In genomic region chr3:71649757-71650156, GRCh38 we compare ENCODE assay signal across 17 cellular contexts.
A peak's percentile ranks its signal among the peaks of the same experiment; 100 is the strongest.
DNase-seq lines count a peak whose midpoint lies in the region; ATAC-seq and TF ChIP-seq lines count a peak whose summit lies in the region.
"Had no signal": no experiment of that assay in that cellular context is flagged by ENCODE, and none has a peak within 500 bp of the region (broad histone marks: within the 10 kb centered on the region; RNA-seq: fewer than 3 reads in every experiment).

No MANE protein-coding gene starts in this region.

- no peaks in the 10 kb centered on the region for H3F3A ChIP-seq in PC-9 (ENCODE audit: insufficient read depth, low read depth)

- H3K27me3 ChIP-seq in Karpas-422 (ENCODE audit: low read length) (no peaks in the 10 kb centered on the region), trophoblast cell (ENCODE audit: insufficient read depth, low read length) (no peaks in the 10 kb centered on the region), PC-9 (ENCODE audit: insufficient read depth, low read depth) (peaks cover 3% of the 10 kb centered on the region; the same call in 1 of the 2 replicates)
- H3K27me3 ChIP-seq: BE2C had no signal

- CTCF ChIA-PET in PC-9 (lab: Charles Lee), result no interaction called here

- H3K18ac ChIP-seq in trophoblast cell (ENCODE audit: low read length), result no peak overlapping the region

- H2BK5ac ChIP-seq in trophoblast cell (ENCODE audit: low read depth, low read length, poor library complexity), result no peak overlapping the region

- H3K4me2 ChIP-seq in Karpas-422 (ENCODE audit: low read depth, low read length, poor library complexity, severe bottlenecking) (no peak overlapping the region), trophoblast cell (ENCODE audit: low read length) (no peak overlapping the region), PC-9 (no peak overlapping the region)

- H2AK5ac ChIP-seq in trophoblast cell (ENCODE audit: low read length), result no peak overlapping the region

- no CpG with 5 or more reads among the region's 6 CpGs for WGBS in trophoblast cell (ENCODE audit: extremely low coverage, insufficient coverage, insufficient read length)

- no peak overlapping the region for H3K9ac ChIP-seq in Karpas-422 (ENCODE audit: low read length)
- H3K9ac ChIP-seq in trophoblast cell (ENCODE audit: low read length), result no peak overlapping the region

- POLR2A ChIA-PET in PC-9 (lab: Charles Lee; ENCODE audit: unreplicated experiment), result no interaction called here

- H3K4me3 ChIP-seq in Karpas-422 (ENCODE audit: low read length), result no peak overlapping the region
- no peak overlapping the region for H3K4me3 ChIP-seq in trophoblast cell (ENCODE audit: low read depth, low read length)
- H3K4me3 ChIP-seq in PC-9, result no peak overlapping the region
- H3K4me3 ChIP-seq: GM12878 had no signal

- H3K4ac ChIP-seq in trophoblast cell (ENCODE audit: low read depth, low read length), result no peak overlapping the region

- H2AFZ ChIP-seq in Karpas-422 (ENCODE audit: low read length) (no peak overlapping the region), trophoblast cell (ENCODE audit: insufficient read depth, low read length, poor library complexity) (no peak overlapping the region), PC-9 (no peak overlapping the region)

- no peaks in the 10 kb centered on the region for H3K9me3 ChIP-seq in Karpas-422 (ENCODE audit: low read length)
- no peaks in the 10 kb centered on the region for H3K9me3 ChIP-seq in trophoblast cell (ENCODE audit: insufficient read depth, low read depth, low read length)
- no peaks in the 10 kb centered on the region for H3K9me3 ChIP-seq in PC-9 (ENCODE audit: insufficient read depth, low read depth)
- H3K9me3 ChIP-seq: BE2C had no signal

- intact Hi-C loops in PC-9 (cut with micrococcal nuclease; ENCODE audit: unreplicated experiment), result loop anchor here (5.0 kb wide), 2 partner anchors 1117 to 1587 kb away; no protein-coding TSS in a partner anchor

- H4K91ac ChIP-seq in trophoblast cell (ENCODE audit: low read depth, low read length), result no peak overlapping the region

- H2BK120ac ChIP-seq in trophoblast cell (ENCODE audit: insufficient read depth, low read length, poor library complexity), result no peak overlapping the region

- no peaks in the 10 kb centered on the region for H3K79me1 ChIP-seq in trophoblast cell (ENCODE audit: low read length)

- H3K9me2 ChIP-seq in Karpas-422 (replicated peaks; ENCODE audit: insufficient read depth, low read length), result no peaks in the 10 kb centered on the region
- H3K9me2 ChIP-seq in PC-9 (ENCODE audit: insufficient read depth), result no peaks in the 10 kb centered on the region

- H2BK12ac ChIP-seq in trophoblast cell (ENCODE audit: low read length), result no peak overlapping the region

- H3K14ac ChIP-seq in trophoblast cell (ENCODE audit: low read length), result no peak overlapping the region

- no TSS peak for BruUV-seq in PC-9 (replicated peaks; lab: Mats Ljungman, UMichigan)

- no peak for TF ChIP-seq CTCF in PC-9 (conservative IDR thresholded peaks at IDR 0.05)

- no peaks in the 10 kb centered on the region for H3K79me2 ChIP-seq in Karpas-422 (ENCODE audit: low read length)
- H3K79me2 ChIP-seq in trophoblast cell (ENCODE audit: control insufficient read depth, insufficient read depth, low read length, poor library complexity), result no peaks in the 10 kb centered on the region
- no peaks in the 10 kb centered on the region for H3K79me2 ChIP-seq in PC-9 (ENCODE audit: low read depth)

- H3K36me3 ChIP-seq in Karpas-422 (ENCODE audit: insufficient read depth, low read length), result no peaks in the 10 kb centered on the region
- no peaks in the 10 kb centered on the region for H3K36me3 ChIP-seq in trophoblast cell (ENCODE audit: control insufficient read depth in 1 of 2, insufficient read depth in 2 of 2, low read length in 2 of 2)
- no peaks in the 10 kb centered on the region for H3K36me3 ChIP-seq in PC-9 (ENCODE audit: low read depth)
- H3K36me3 ChIP-seq: BE2C had no signal

- DNase-seq in HT-29 (ENCODE audit: low spot score) (peak; percentile 12), Karpas-422 (peak; percentile 34), left lobe of liver (ENCODE audit: low spot score) (no peak), trophoblast cell (peak; percentile 25 to 48), PC-9 (no peak)
- DNase-seq in stimulated activated CD8-positive, alpha-beta memory T cell treated with anti-CD3 and anti-CD28 coated beads, Interleukin-4, amount 100 ng/mL, for 48 hours, result no peak
- DNase-seq: ACHN; BE2C; C1 segment of cervical spinal cord; CD4-positive, CD25-positive, alpha-beta regulatory T cell; CD8-positive, alpha-beta memory T cell; COR-L47; DMS 273 treated with DMSO at 0.1 percent for 48 hours; DMS79 treated with DMSO at 0.1 percent for 48 hours; H9 had no signal

- ATAC-seq in left lobe of liver, result peak; percentile 40
- ATAC-seq in GM19463 (IDR thresholded peaks at IDR 0.05; ENCODE audit: unreplicated experiment), result no peak
- ATAC-seq: GM12878 had no signal

- H3K27ac ChIP-seq in Karpas-422 (ENCODE audit: low read length) (no peak overlapping the region), trophoblast cell (ENCODE audit: low read depth, low read length) (no peak overlapping the region), PC-9 (no peak overlapping the region)

- no peaks in the 10 kb centered on the region for H4K20me1 ChIP-seq in Karpas-422 (ENCODE audit: insufficient read depth, low read depth, low read length)
- no peaks in the 10 kb centered on the region for H4K20me1 ChIP-seq in PC-9 (ENCODE audit: insufficient read depth)

- H4K8ac ChIP-seq in trophoblast cell (ENCODE audit: low read depth, low read length), result no peak overlapping the region

- no peak overlapping the region for H4K12ac ChIP-seq in trophoblast cell (ENCODE audit: low read depth, low read length)

- H3K4me1 ChIP-seq in Karpas-422 (ENCODE audit: low read length) (peaks cover 34% of the 10 kb centered on the region), trophoblast cell (ENCODE audit: control insufficient read depth in 1 of 2, insufficient read depth in 2 of 2, low read length in 2 of 2) (no peaks in the 10 kb centered on the region), PC-9 (replicated peaks; ENCODE audit: insufficient read depth) (no peaks in the 10 kb centered on the region)
- H3K4me1 ChIP-seq: BE2C had no signal

- H3K23ac ChIP-seq in trophoblast cell (ENCODE audit: low read length), result no peak overlapping the region

Comparison
In these comparisons a context has a peak if more than half of its experiments do, and no peak if none do; other contexts are left out.
1. DNase-seq: peak in HT-29 (single experiment), Karpas-422 (single experiment) and trophoblast cell (2 of 2); none in left lobe of liver (single experiment), PC-9 (0 of 2) and stimulated activated CD8-positive, alpha-beta memory T cell treated with anti-CD3 and anti-CD28 coated beads, Interleukin-4, amount 100 ng/mL, for 48 hours (single experiment).